Comparison of ENCODE assay signal across 11 cellular contexts in genomic region chr5:68710514-68710913, GRCh38.
DNase-seq lines count a peak whose midpoint lies in the region; ATAC-seq and TF ChIP-seq lines count a peak whose summit lies in the region.
"Had no signal": no experiment of that assay in that cellular context is flagged by ENCODE, and none has a peak within 500 bp of the region (broad histone marks: within the 10 kb centered on the region; RNA-seq: fewer than 3 reads in every experiment).

No MANE protein-coding gene starts in this region.

- TF ChIP-seq POLR2A in ovary (IDR thresholded peaks at IDR 0.05), result no peak
- TF ChIP-seq POLR2A in gastroesophageal sphincter (IDR thresholded peaks at IDR 0.05), result no peak

- H3K4me3 ChIP-seq in CD4-positive, CD25-positive, alpha-beta regulatory T cell (ENCODE audit: low read depth, low read length), result no peak overlapping the region
- no peak overlapping the region for H3K4me3 ChIP-seq in ovary
- no peak overlapping the region for H3K4me3 ChIP-seq in gastroesophageal sphincter

- H3K27me3 ChIP-seq in CD4-positive, CD25-positive, alpha-beta regulatory T cell (ENCODE audit: control insufficient read depth, insufficient read depth, low read length), result no peaks in the 10 kb centered on the region
- no peaks in the 10 kb centered on the region for H3K27me3 ChIP-seq in ovary
- no peaks in the 10 kb centered on the region for H3K27me3 ChIP-seq in gastroesophageal sphincter
- H3K27me3 ChIP-seq: BE2C had no signal

- H3K4me1 Mint-ChIP-seq in CD4-positive, CD25-positive, alpha-beta regulatory T cell, result peaks cover 9 to 32% (median 18%) of the 10 kb centered on the region in 4 donors
- H3K4me1 Mint-ChIP-seq in activated naive CD8-positive, alpha-beta T cell treated with anti-CD3 and anti-CD28 coated beads for 36 hours, result peaks cover 29% of the 10 kb centered on the region

- H3K36me3 Mint-ChIP-seq in CD4-positive, CD25-positive, alpha-beta regulatory T cell, result no peaks in the 10 kb centered on the region
- no peaks in the 10 kb centered on the region for H3K36me3 Mint-ChIP-seq in activated naive CD8-positive, alpha-beta T cell treated with anti-CD3 and anti-CD28 coated beads for 36 hours

- peaks cover 14% of the 10 kb centered on the region for H3K4me1 ChIP-seq in CD4-positive, CD25-positive, alpha-beta regulatory T cell (ENCODE audit: control insufficient read depth, insufficient read depth, low read length, poor library complexity, severe bottlenecking)
- H3K4me1 ChIP-seq in ovary (ENCODE audit: insufficient read depth) (no peaks in the 10 kb centered on the region), gastroesophageal sphincter (peaks cover 0 to 17% (median 0%) of the 10 kb centered on the region in 3 donors)

- H3K27me3 Mint-ChIP-seq in CD4-positive, CD25-positive, alpha-beta regulatory T cell, result no peaks in the 10 kb centered on the region
- no peaks in the 10 kb centered on the region for H3K27me3 Mint-ChIP-seq in activated naive CD8-positive, alpha-beta T cell treated with anti-CD3 and anti-CD28 coated beads for 36 hours

- intact Hi-C loops in ovary (cut with DNase I), result no loop called here

- DNase-seq in CD4-positive, CD25-positive, alpha-beta regulatory T cell, result no peak
- DNase-seq in activated naive CD8-positive, alpha-beta T cell treated with anti-CD3 and anti-CD28 coated beads for 36 hours, result no peak
- DNase-seq in ovary (no peak), NCI-H1417 (lab: John Stamatoyannopoulos, UW) (no peak)
- DNase-seq: activated CD4-positive, alpha-beta T cell treated with anti-CD3 and anti-CD28 coated beads, Interleukin-2, amount 50 U/mL, for 48 hours; BE2C; NCI-H2029 had no signal

- H3K4me3 Mint-ChIP-seq in CD4-positive, CD25-positive, alpha-beta regulatory T cell, result no peak overlapping the region
- no peak overlapping the region for H3K4me3 Mint-ChIP-seq in activated naive CD8-positive, alpha-beta T cell treated with anti-CD3 and anti-CD28 coated beads for 36 hours

- H3K27ac Mint-ChIP-seq in CD4-positive, CD25-positive, alpha-beta regulatory T cell, result peak overlapping the region in 2 of 3 donors; percentile 5 to 42
- H3K27ac Mint-ChIP-seq in activated naive CD8-positive, alpha-beta T cell treated with anti-CD3 and anti-CD28 coated beads for 36 hours, result peak overlapping the region; percentile 26

- TF ChIP-seq CTCF in ovary (IDR thresholded peaks at IDR 0.05) (no peak), gastroesophageal sphincter (IDR thresholded peaks at IDR 0.05) (no peak)

- peaks cover 0 to 2% (median 0%) of the 10 kb centered on the region in 7 donors for H3K9me3 Mint-ChIP-seq in CD4-positive, CD25-positive, alpha-beta regulatory T cell
- no peaks in the 10 kb centered on the region for H3K9me3 Mint-ChIP-seq in activated naive CD8-positive, alpha-beta T cell treated with anti-CD3 and anti-CD28 coated beads for 36 hours

- 68 to 85% (median 70%) methylated on average over 1 of the region's 1 CpG for WGBS in ovary, 3 donors
- 42 to 50% methylated on average over 1 of the region's 1 CpG for WGBS in gastroesophageal sphincter (ENCODE audit: low coverage in 1 of 2), 2 donors

- no peaks in the 10 kb centered on the region for H3K9me3 ChIP-seq in CD4-positive, CD25-positive, alpha-beta regulatory T cell (ENCODE audit: control insufficient read depth in 2 of 2, low read length in 2 of 2)
- no peaks in the 10 kb centered on the region for H3K9me3 ChIP-seq in ovary
- no peaks in the 10 kb centered on the region for H3K9me3 ChIP-seq in gastroesophageal sphincter

- H3K27ac ChIP-seq in CD4-positive, CD25-positive, alpha-beta regulatory T cell (ENCODE audit: insufficient read depth, low read length, poor library complexity, severe bottlenecking), result no peak overlapping the region
- H3K27ac ChIP-seq in ovary (no peak overlapping the region), gastroesophageal sphincter (no peak overlapping the region)

- no peak for ATAC-seq in CD4-positive, CD25-positive, alpha-beta regulatory T cell (ENCODE audit: low read depth in 2 of 2)
- ATAC-seq in GM19324 (IDR thresholded peaks at IDR 0.05; ENCODE audit: low FRiP score, unreplicated experiment) (peak; percentile 57), HG03025 (IDR thresholded peaks at IDR 0.05; ENCODE audit: low FRiP score, unreplicated experiment) (peak; percentile 73), gastroesophageal sphincter (no peak), HG03521 (IDR thresholded peaks at IDR 0.05; ENCODE audit: unreplicated experiment) (no peak)

- TF ChIP-seq EP300 in ovary (IDR thresholded peaks at IDR 0.05) (no peak), gastroesophageal sphincter (IDR thresholded peaks at IDR 0.05) (no peak)

- H3K36me3 ChIP-seq in CD4-positive, CD25-positive, alpha-beta regulatory T cell (ENCODE audit: control insufficient read depth, insufficient read depth, low read length), result no peaks in the 10 kb centered on the region
- H3K36me3 ChIP-seq in ovary, result no peaks in the 10 kb centered on the region
- no peaks in the 10 kb centered on the region for H3K36me3 ChIP-seq in gastroesophageal sphincter
- H3K36me3 ChIP-seq: BE2C had no signal

Comparison
In these comparisons a context has a peak if more than half of its experiments do, and no peak if none do; other contexts are left out.
1. ATAC-seq: peak in GM19324 (single experiment) and HG03025 (single experiment); none in CD4-positive, CD25-positive, alpha-beta regulatory T cell (0 of 2), gastroesophageal sphincter (single experiment) and HG03521 (single experiment).